In genomic region chr9:36742264-36742663, GRCh38 we compare ENCODE assay signal across 18 cellular contexts.
"Had no signal": no experiment of that assay in that cellular context is flagged by ENCODE, and none has a peak within 500 bp of the region (broad histone marks: within the 10 kb centered on the region; RNA-seq: fewer than 3 reads in every experiment).

No MANE protein-coding gene starts in this region.

- H3K9me3 ChIP-seq: adrenal gland, lower lobe of right lung, thyroid gland had no signal

- H3K36me3 ChIP-seq: adrenal gland, lower lobe of right lung, thyroid gland had no signal

- H3K4me3 ChIP-seq: adrenal gland, lower lobe of right lung, thyroid gland had no signal

- DNase-seq: activated B cell treated with CpG ODN at 0.5 μM for 24 hours; activated CD4-positive, alpha-beta T cell treated with anti-CD3 and anti-CD28 coated beads for 48 hours; activated CD8-positive, alpha-beta T cell treated with anti-CD3 and anti-CD28 coated beads for 36 hours; activated effector memory CD4-positive, alpha-beta T cell treated with Interleukin-2 at 50 U/mL for 16 hours; activated naive CD4-positive, alpha-beta T cell treated with anti-CD3 and anti-CD28 coated beads, Interleukin-2, amount 50 U/mL, for 16 hours; activated T-cell treated with anti-CD3 and anti-CD28 coated beads, Interleukin-2, amount 50 U/mL, for 4 hours; adrenal gland; dermis blood vessel endothelial cell; effector memory CD8-positive, alpha-beta T cell; foreskin melanocyte; head of caudate nucleus; left cardiac atrium; lower lobe of right lung; nucleus accumbens; retina; stimulated activated CD4-positive, alpha-beta T cell treated with anti-CD3 and anti-CD28 coated beads, Interleukin-4, amount 100 ng/mL, for 1 hour; stimulated activated naive B cell treated with anti-CD40 and anti-IgM and Interleukin-4, amounts not matched to agents 10 μg/mL and 1 μg/mL and 100 μg/mL, for 72 hours; thyroid gland had no signal

- H3K4me1 ChIP-seq: adrenal gland, thyroid gland had no signal

- H3K27ac ChIP-seq: adrenal gland, lower lobe of right lung, thyroid gland had no signal
